ENCODE assay signal across 1 cellular context in genomic region chr6:44128020-44128917, GRCh38.
TF ChIP-seq lines count a peak whose summit lies in the region.

No MANE protein-coding gene starts in this region.

TF ChIP-seq in SK-N-SH, 30 proteins besides CTCF, POLR2A, EP300 and RAD21 (continued from another document):
- TF ChIP-seq RCOR1 (IDR thresholded peaks at IDR 0.05; ENCODE audit: low read length) = no peak
- no peak for TF ChIP-seq MAX (IDR thresholded peaks at IDR 0.05; ENCODE audit: low read depth)
- no peak for TF ChIP-seq MEF2A (IDR thresholded peaks at IDR 0.05; ENCODE audit: borderline replicate concordance, low read depth)
- no peak for TF ChIP-seq CHD2 (IDR thresholded peaks at IDR 0.05; ENCODE audit: low read length, partially characterized antibody)
- TF ChIP-seq SMC3 (IDR thresholded peaks at IDR 0.05; ENCODE audit: low read depth, low read length) = no peak
- no peak for TF ChIP-seq TCF12 (IDR thresholded peaks at IDR 0.05)
- no peak for TF ChIP-seq EZH2phosphoT487 (IDR thresholded peaks at IDR 0.05; ENCODE audit: borderline replicate concordance, low read depth)
- TF ChIP-seq IRF3 (IDR thresholded peaks at IDR 0.05; ENCODE audit: low read depth, low read length) = no peak
- no peak; the same call in 1 of the 2 replicates for TF ChIP-seq MXI1 (IDR thresholded peaks at IDR 0.05; ENCODE audit: low read depth, low read length)
- TF ChIP-seq REST (IDR thresholded peaks at IDR 0.05; ENCODE audit: low read depth, low read length) = no peak
- no peak for TF ChIP-seq FOXM1 (IDR thresholded peaks at IDR 0.05; ENCODE audit: low read depth)
- TF ChIP-seq SIN3A (IDR thresholded peaks at IDR 0.05; ENCODE audit: borderline replicate concordance, low read depth, low read length) = no peak
- no peak for TF ChIP-seq NFIC (IDR thresholded peaks at IDR 0.05; ENCODE audit: borderline replicate concordance)
